In genomic region chr4:150986085-150986484, GRCh38 we compare ENCODE assay signal across 10 cellular contexts. TPM values are rescaled to one million over a fixed set of nuclear protein-coding genes. Genes with fewer than 3 reads are reported as not detected.
DNase-seq lines count a peak whose midpoint lies in the region; ATAC-seq and TF ChIP-seq lines count a peak whose summit lies in the region.
"Had no signal": no experiment of that assay in that cellular context is flagged by ENCODE, and none has a peak within 500 bp of the region (broad histone marks: within the 10 kb centered on the region; RNA-seq: fewer than 3 reads in every experiment).

No MANE protein-coding gene starts in this region.

- peak; percentile 81 for ATAC-seq in GM19351 (IDR thresholded peaks at IDR 0.05; ENCODE audit: unreplicated experiment)
- peak; percentile 84 for ATAC-seq in HG02885 (IDR thresholded peaks at IDR 0.05; ENCODE audit: poor library complexity, unreplicated experiment)
- no peak for ATAC-seq in HG03175 (IDR thresholded peaks at IDR 0.05; ENCODE audit: unreplicated experiment)

- H3K27me3 Mint-ChIP-seq in type B pancreatic cell (no peaks in the 10 kb centered on the region), immature natural killer cell (ENCODE audit: low read depth in 3 of 3) (no peaks in the 10 kb centered on the region)
- H3K27me3 Mint-ChIP-seq: progenitor cell of endocrine pancreas had no signal

- H3K36me3 Mint-ChIP-seq in type B pancreatic cell (peaks cover under 1% of the 10 kb centered on the region), immature natural killer cell (peaks cover 0 to 6% (median 2%) of the 10 kb centered on the region in 3 donors)

- TF ChIP-seq CTCF in GM13976 (IDR thresholded peaks at IDR 0.05; ENCODE audit: borderline replicate concordance, control extremely low read depth, extremely low read depth, insufficient read depth, missing control alignments) (no peak), type B pancreatic cell (conservative IDR thresholded peaks at IDR 0.05) (no peak)

- H3K4me1 Mint-ChIP-seq in type B pancreatic cell (ENCODE audit: unreplicated experiment) (peaks cover 9% of the 10 kb centered on the region), immature natural killer cell (peaks cover 15 to 37% of the 10 kb centered on the region in 2 donors)

- peak; percentile 22 for DNase-seq in GM13976 (ENCODE audit: low spot score)
- peak; percentile 15 to 33 (median 28) for DNase-seq in stimulated activated CD4-positive, alpha-beta T cell treated with anti-CD3 and anti-CD28 coated beads, Interleukin-12 subunit alpha, Interleukin-12 subunit beta, amount 100 ng/mL, for 48 hours (ENCODE audit: low read depth in 2 of 3, low spot score in 1 of 3)
- no peak for DNase-seq in type B pancreatic cell (ENCODE audit: extremely low spot score, unreplicated experiment)
- no peak for DNase-seq in immature natural killer cell
- no peak for DNase-seq in cerebellar cortex (ENCODE audit: low spot score)
- DNase-seq: NCI-H2081 had no signal

- H3K4me3 Mint-ChIP-seq in type B pancreatic cell, result no peak overlapping the region
- no peak overlapping the region for H3K4me3 Mint-ChIP-seq in immature natural killer cell

- H3K27ac Mint-ChIP-seq in type B pancreatic cell, result no peak overlapping the region
- no peak overlapping the region for H3K27ac Mint-ChIP-seq in immature natural killer cell

- no peaks in the 10 kb centered on the region for H3K9me3 Mint-ChIP-seq in type B pancreatic cell
- no peaks in the 10 kb centered on the region for H3K9me3 Mint-ChIP-seq in immature natural killer cell

- in situ Hi-C loops in GM13976 (cut with MboI; ENCODE audit: low sequenced_read_pairs, unreplicated experiment), result no loop called here

RNA-seq across cellular contexts. Expression of gene LRBA, which starts 29.0 kb away (rescaled TPM):
- total RNA-seq in type B pancreatic cell (ENCODE audit: low replicate concordance), result 59.8 and 64.5 TPM in 2 replicates
- polyA plus RNA-seq in immature natural killer cell, result 10 to 100 TPM; 18.1 to 25.3 (median 19.6) TPM

Comparison
In these comparisons a context has a peak if more than half of its experiments do, and no peak if none do; other contexts are left out.
1. DNase-seq: peak in GM13976 (single experiment) and stimulated activated CD4-positive, alpha-beta T cell treated with anti-CD3 and anti-CD28 coated beads, Interleukin-12 subunit alpha, Interleukin-12 subunit beta, amount 100 ng/mL, for 48 hours (3 of 3); none in type B pancreatic cell (single experiment), immature natural killer cell (0 of 3) and cerebellar cortex (single experiment).